29 cellular contexts compared by ENCODE assay signal in genomic region chr7:31940167-31940566, GRCh38.
"Had no signal": no experiment of that assay in that cellular context is flagged by ENCODE, and none has a peak within 500 bp of the region (broad histone marks: within the 10 kb centered on the region; RNA-seq: fewer than 3 reads in every experiment).

No MANE protein-coding gene starts in this region.

- H3K9me3 ChIP-seq: mucosa of descending colon, psoas muscle, right atrium auricular region, right lobe of liver, stomach, testis, thyroid gland, transverse colon, upper lobe of left lung, vagina had no signal

- H3K27ac Mint-ChIP-seq: immature natural killer cell; nephron; stimulated activated memory B cell treated with anti-CD40 and anti-IgM and Interleukin-4, amounts not matched to agents 10 μg/mL and 1 μg/mL and 100 μg/mL, for 72 hours had no signal

- H2AFZ ChIP-seq: parathyroid adenoma had no signal

- H3K9ac ChIP-seq: parathyroid adenoma had no signal

- H3K4me3 ChIP-seq: left ventricle myocardium inferior, lung, mucosa of descending colon, psoas muscle, right atrium auricular region, right lobe of liver, smooth muscle cell, stomach, testis, thyroid gland, transverse colon, upper lobe of left lung, vagina had no signal

- H3K36me3 ChIP-seq: left ventricle myocardium inferior, right atrium auricular region, right lobe of liver, stomach, thyroid gland, transverse colon, upper lobe of left lung, vagina had no signal

- H3K27me3 Mint-ChIP-seq: naive thymus-derived CD4-positive, alpha-beta T cell; stimulated activated memory B cell treated with anti-CD40 and anti-IgM and Interleukin-4, amounts not matched to agents 10 μg/mL and 1 μg/mL and 100 μg/mL, for 72 hours had no signal

- H3K36me3 Mint-ChIP-seq: naive thymus-derived CD4-positive, alpha-beta T cell; stimulated activated memory B cell treated with anti-CD40 and anti-IgM and Interleukin-4, amounts not matched to agents 10 μg/mL and 1 μg/mL and 100 μg/mL, for 72 hours had no signal

- ATAC-seq: mucosa of descending colon; naive thymus-derived CD4-positive, alpha-beta T cell; psoas muscle; right lobe of liver; stimulated activated memory B cell treated with anti-CD40 and anti-IgM and Interleukin-4, amounts not matched to agents 10 μg/mL and 1 μg/mL and 100 μg/mL, for 72 hours; stimulated activated naive CD8-positive, alpha-beta T cell treated with anti-CD3 and anti-CD28 coated beads, Interleukin-15, Interleukin-2, amounts not matched to agents 100 U/mL and 50 U/mL, for 24 hours had no signal

- DNase-seq: hypothalamus; immature natural killer cell; kidney; left ventricle myocardium inferior; midbrain; mucosa of descending colon; naive thymus-derived CD4-positive, alpha-beta T cell; nucleus accumbens; psoas muscle; right lobe of liver; stimulated activated CD4-positive, alpha-beta T cell treated with anti-CD3 and anti-CD28 coated beads, Interleukin-1b, Interleukin-23, amount 100 ng/mL, for 48 hours; stimulated activated CD4-positive, alpha-beta T cell treated with anti-CD3 and anti-CD28 coated beads, Interleukin-2, amount 100 ng/mL, for 48 hours; stimulated activated CD4-positive, alpha-beta T cell treated with anti-CD3 and anti-CD28 coated beads, Interleukin-4, amount 100 ng/mL, for 4 hours; stimulated activated CD8-positive, alpha-beta memory T cell treated with anti-CD3 and anti-CD28 coated beads, Interleukin-4, amount 100 ng/mL, for 48 hours; stimulated activated naive CD8-positive, alpha-beta T cell treated with anti-CD3 and anti-CD28 coated beads, Interleukin-15, Interleukin-2, amounts not matched to agents 100 U/mL and 50 U/mL, for 24 hours; stomach; testis; thyroid gland; transverse colon; upper lobe of left lung had no signal

- H3K27me3 ChIP-seq: right atrium auricular region, right lobe of liver, stomach, testis, thyroid gland, transverse colon, upper lobe of left lung, vagina had no signal

- H3K4me1 ChIP-seq: parathyroid adenoma, psoas muscle, right lobe of liver, stomach, testis, thyroid gland, transverse colon, upper lobe of left lung, vagina had no signal

- FAIRE-seq: islet of Langerhans, kidney had no signal

- H3K27ac ChIP-seq: left ventricle myocardium inferior, parathyroid adenoma, psoas muscle, right atrium auricular region, right lobe of liver, stomach, testis, thyroid gland, transverse colon, upper lobe of left lung, vagina had no signal

- H3K4me1 Mint-ChIP-seq: immature natural killer cell; naive thymus-derived CD4-positive, alpha-beta T cell; nephron; stimulated activated memory B cell treated with anti-CD40 and anti-IgM and Interleukin-4, amounts not matched to agents 10 μg/mL and 1 μg/mL and 100 μg/mL, for 72 hours had no signal

- H3K4me2 ChIP-seq: smooth muscle cell had no signal

- H3K4me3 Mint-ChIP-seq: immature natural killer cell; naive thymus-derived CD4-positive, alpha-beta T cell; nephron; neural crest cell; stimulated activated memory B cell treated with anti-CD40 and anti-IgM and Interleukin-4, amounts not matched to agents 10 μg/mL and 1 μg/mL and 100 μg/mL, for 72 hours had no signal
